1 cellular context compared by ENCODE assay signal in genomic region chr15:66126057-66126855, GRCh38.
TF ChIP-seq lines count a peak whose summit lies in the region.

No MANE protein-coding gene starts in this region.

TF ChIP-seq in GM12878, 131 proteins besides CTCF, POLR2A, EP300 and RAD21 (continued from another document):
- TF ChIP-seq, protein P1, sequence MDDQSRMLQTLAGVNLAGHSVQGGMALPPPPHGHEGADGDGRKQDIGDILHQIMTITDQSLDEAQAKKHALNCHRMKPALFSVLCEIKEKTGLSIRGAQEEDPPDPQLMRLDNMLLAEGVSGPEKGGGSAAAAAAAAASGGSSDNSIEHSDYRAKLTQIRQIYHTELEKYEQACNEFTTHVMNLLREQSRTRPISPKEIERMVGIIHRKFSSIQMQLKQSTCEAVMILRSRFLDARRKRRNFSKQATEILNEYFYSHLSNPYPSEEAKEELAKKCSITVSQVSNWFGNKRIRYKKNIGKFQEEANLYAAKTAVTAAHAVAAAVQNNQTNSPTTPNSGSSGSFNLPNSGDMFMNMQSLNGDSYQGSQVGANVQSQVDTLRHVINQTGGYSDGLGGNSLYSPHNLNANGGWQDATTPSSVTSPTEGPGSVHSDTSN (IDR thresholded peaks at IDR 0.05; ENCODE audit: insufficient replicate concordance, low read depth, low read length): no peak
- no peak for TF ChIP-seq FOXK2 (IDR thresholded peaks at IDR 0.05)
